Comparison of ENCODE assay signal across 13 cellular contexts in the genomic region with DNA sequence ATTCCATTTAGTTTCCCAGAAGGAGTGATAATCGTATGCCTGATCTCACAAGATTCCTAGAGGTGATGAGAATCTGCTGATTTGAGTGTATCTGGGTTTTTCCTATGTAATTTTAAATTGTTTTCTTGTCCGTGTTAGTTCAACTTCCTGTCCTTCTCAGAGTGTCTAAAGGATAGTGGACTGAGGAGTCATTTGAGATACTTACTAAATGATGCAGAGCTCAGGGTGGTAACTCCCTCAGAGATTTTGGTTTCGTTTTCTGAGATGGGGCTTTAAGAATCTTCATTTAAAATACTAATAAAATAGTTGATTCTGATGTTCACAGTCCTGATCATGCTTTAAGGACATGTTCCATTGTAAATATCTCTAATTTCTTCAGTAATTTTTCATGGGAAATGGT. TPM values are rescaled to one million over a fixed set of nuclear protein-coding genes. Genes with fewer than 3 reads are reported as not detected.
DNase-seq lines count a peak whose midpoint lies in the region; ATAC-seq and TF ChIP-seq lines count a peak whose summit lies in the region.
"Had no signal": no experiment of that assay in that cellular context is flagged by ENCODE, and none has a peak within 500 bp of the region (broad histone marks: within the 10 kb centered on the region; RNA-seq: fewer than 3 reads in every experiment).

No MANE protein-coding gene starts in this region.

- POLR2A ChIA-PET in activated CD4-positive, alpha-beta T cell treated with anti-CD3 and anti-CD28 coated beads, Interleukin-2, amount 10 ng/mL, durations not matched to agents 7 days and 5 days (lab: Charles Lee): no interaction called here

- no peaks in the 10 kb centered on the region for H3K36me3 ChIP-seq in upper lobe of right lung
- H3K36me3 ChIP-seq: left lung had no signal

- peaks cover 11% of the 10 kb centered on the region for H3K4me1 Mint-ChIP-seq in activated CD4-positive, alpha-beta T cell treated with anti-CD3 and anti-CD28 coated beads, Interleukin-2, amount 10 ng/mL, durations not matched to agents 24 days and 14 days
- peaks cover 6% of the 10 kb centered on the region for H3K4me1 Mint-ChIP-seq in activated CD4-positive, alpha-beta T cell treated with anti-CD3 and anti-CD28 coated beads, Interleukin-2, amount 10 ng/mL, durations not matched to agents 7 days and 5 days
- H3K4me1 Mint-ChIP-seq in activated T-helper 2 cell treated with anti-CD3 and anti-CD28 coated beads, Interferon-gamma antibody, Interleukin-2, Interleukin-4, amounts not matched to agents 10 μg/mL and 5 μg/mL and 100 μg/mL, durations not matched to agents 14 hours and 24 hours and 36 hours (ENCODE audit: low read depth): peaks cover 12% of the 10 kb centered on the region
- H3K4me1 Mint-ChIP-seq in osteocyte (ENCODE audit: unreplicated experiment): peaks cover 21% of the 10 kb centered on the region

- H3K4me3 ChIP-seq in upper lobe of right lung: no peak overlapping the region
- H3K4me3 ChIP-seq: A549, left lung had no signal

- H3K36me3 Mint-ChIP-seq in activated CD4-positive, alpha-beta T cell treated with anti-CD3 and anti-CD28 coated beads, Interleukin-2, amount 10 ng/mL, durations not matched to agents 24 days and 14 days (ENCODE audit: low read depth): peaks cover 53% of the 10 kb centered on the region
- peaks cover 61% of the 10 kb centered on the region for H3K36me3 Mint-ChIP-seq in activated CD4-positive, alpha-beta T cell treated with anti-CD3 and anti-CD28 coated beads, Interleukin-2, amount 10 ng/mL, durations not matched to agents 7 days and 5 days (ENCODE audit: low read depth)
- H3K36me3 Mint-ChIP-seq in activated T-helper 2 cell treated with anti-CD3 and anti-CD28 coated beads, Interferon-gamma antibody, Interleukin-2, Interleukin-4, amounts not matched to agents 10 μg/mL and 5 μg/mL and 100 μg/mL, durations not matched to agents 14 hours and 24 hours and 36 hours (ENCODE audit: low read depth): peaks cover 65% of the 10 kb centered on the region
- H3K36me3 Mint-ChIP-seq in osteocyte (ENCODE audit: unreplicated experiment): peaks cover 3% of the 10 kb centered on the region

- no peaks in the 10 kb centered on the region for H3K9me3 ChIP-seq in upper lobe of right lung
- H3K9me3 ChIP-seq: A549, left lung had no signal

- H3K27ac ChIP-seq in upper lobe of right lung: no peak overlapping the region
- H3K27ac ChIP-seq: A549, left lung had no signal

- CTCF ChIA-PET in activated CD4-positive, alpha-beta T cell treated with anti-CD3 and anti-CD28 coated beads, Interleukin-2, amount 10 ng/mL, durations not matched to agents 7 days and 5 days (lab: Charles Lee): no interaction called here

- ATAC-seq in HG02759 (IDR thresholded peaks at IDR 0.05; ENCODE audit: unreplicated experiment): peak; percentile 79
- ATAC-seq in GM18861 (IDR thresholded peaks at IDR 0.05; ENCODE audit: unreplicated experiment): no peak
- ATAC-seq in upper lobe of right lung: no peak
- ATAC-seq: A549, left lung had no signal

- TF ChIP-seq CTCF in osteocyte (IDR thresholded peaks at IDR 0.05) (no peak), upper lobe of right lung (IDR thresholded peaks at IDR 0.05) (no peak)

- no peaks in the 10 kb centered on the region for H3K4me1 ChIP-seq in upper lobe of right lung
- H3K4me1 ChIP-seq: A549, left lung had no signal

- H3K27me3 ChIP-seq in upper lobe of right lung: no peaks in the 10 kb centered on the region
- H3K27me3 ChIP-seq: left lung had no signal

- peak overlapping the region; percentile 71 for H3K27ac Mint-ChIP-seq in activated CD4-positive, alpha-beta T cell treated with anti-CD3 and anti-CD28 coated beads, Interleukin-2, amount 10 ng/mL, durations not matched to agents 24 days and 14 days
- H3K27ac Mint-ChIP-seq in activated CD4-positive, alpha-beta T cell treated with anti-CD3 and anti-CD28 coated beads, Interleukin-2, amount 10 ng/mL, durations not matched to agents 7 days and 5 days: no peak overlapping the region
- H3K27ac Mint-ChIP-seq in activated T-helper 2 cell treated with anti-CD3 and anti-CD28 coated beads, Interferon-gamma antibody, Interleukin-2, Interleukin-4, amounts not matched to agents 10 μg/mL and 5 μg/mL and 100 μg/mL, durations not matched to agents 14 hours and 24 hours and 36 hours: peak overlapping the region; percentile 57
- peak overlapping the region; percentile 92 for H3K27ac Mint-ChIP-seq in osteocyte (ENCODE audit: unreplicated experiment)

- intact Hi-C loops in activated CD4-positive, alpha-beta T cell treated with anti-CD3 and anti-CD28 coated beads, Interleukin-2, amount 10 ng/mL, durations not matched to agents 24 days and 14 days (cut with micrococcal nuclease): no loop called here
- intact Hi-C loops in activated T-helper 2 cell treated with anti-CD3 and anti-CD28 coated beads, Interferon-gamma antibody, Interleukin-2, Interleukin-4, amounts not matched to agents 10 μg/mL and 5 μg/mL and 100 μg/mL, durations not matched to agents 14 hours and 24 hours and 36 hours (cut with micrococcal nuclease): no loop called here
- intact Hi-C loops in upper lobe of right lung (cut with DNase I): no loop called here

- H3K27me3 Mint-ChIP-seq in activated CD4-positive, alpha-beta T cell treated with anti-CD3 and anti-CD28 coated beads, Interleukin-2, amount 10 ng/mL, durations not matched to agents 24 days and 14 days: no peaks in the 10 kb centered on the region
- H3K27me3 Mint-ChIP-seq in activated CD4-positive, alpha-beta T cell treated with anti-CD3 and anti-CD28 coated beads, Interleukin-2, amount 10 ng/mL, durations not matched to agents 7 days and 5 days: no peaks in the 10 kb centered on the region
- no peaks in the 10 kb centered on the region for H3K27me3 Mint-ChIP-seq in activated T-helper 2 cell treated with anti-CD3 and anti-CD28 coated beads, Interferon-gamma antibody, Interleukin-2, Interleukin-4, amounts not matched to agents 10 μg/mL and 5 μg/mL and 100 μg/mL, durations not matched to agents 14 hours and 24 hours and 36 hours (ENCODE audit: low read depth)
- no peaks in the 10 kb centered on the region for H3K27me3 Mint-ChIP-seq in osteocyte (ENCODE audit: unreplicated experiment)

- H3K4me3 Mint-ChIP-seq in activated CD4-positive, alpha-beta T cell treated with anti-CD3 and anti-CD28 coated beads, Interleukin-2, amount 10 ng/mL, durations not matched to agents 24 days and 14 days: peak overlapping the region; percentile 51
- no peak overlapping the region for H3K4me3 Mint-ChIP-seq in activated CD4-positive, alpha-beta T cell treated with anti-CD3 and anti-CD28 coated beads, Interleukin-2, amount 10 ng/mL, durations not matched to agents 7 days and 5 days
- H3K4me3 Mint-ChIP-seq in activated T-helper 2 cell treated with anti-CD3 and anti-CD28 coated beads, Interferon-gamma antibody, Interleukin-2, Interleukin-4, amounts not matched to agents 10 μg/mL and 5 μg/mL and 100 μg/mL, durations not matched to agents 14 hours and 24 hours and 36 hours (ENCODE audit: low read depth): no peak overlapping the region
- peak overlapping the region; percentile 56 for H3K4me3 Mint-ChIP-seq in osteocyte (ENCODE audit: unreplicated experiment)

- no peaks in the 10 kb centered on the region for H3K9me3 Mint-ChIP-seq in activated CD4-positive, alpha-beta T cell treated with anti-CD3 and anti-CD28 coated beads, Interleukin-2, amount 10 ng/mL, durations not matched to agents 24 days and 14 days
- H3K9me3 Mint-ChIP-seq in activated CD4-positive, alpha-beta T cell treated with anti-CD3 and anti-CD28 coated beads, Interleukin-2, amount 10 ng/mL, durations not matched to agents 7 days and 5 days: no peaks in the 10 kb centered on the region
- H3K9me3 Mint-ChIP-seq in activated T-helper 2 cell treated with anti-CD3 and anti-CD28 coated beads, Interferon-gamma antibody, Interleukin-2, Interleukin-4, amounts not matched to agents 10 μg/mL and 5 μg/mL and 100 μg/mL, durations not matched to agents 14 hours and 24 hours and 36 hours: no peaks in the 10 kb centered on the region
- H3K9me3 Mint-ChIP-seq in osteocyte (ENCODE audit: unreplicated experiment): no peaks in the 10 kb centered on the region

- DNase-seq in activated CD4-positive, alpha-beta T cell treated with anti-CD3 and anti-CD28 coated beads, Interleukin-2, amount 10 ng/mL, durations not matched to agents 24 days and 14 days: no peak
- no peak for DNase-seq in activated CD4-positive, alpha-beta T cell treated with anti-CD3 and anti-CD28 coated beads, Interleukin-2, amount 10 ng/mL, durations not matched to agents 7 days and 5 days
- no peak for DNase-seq in activated T-helper 2 cell treated with anti-CD3 and anti-CD28 coated beads, Interferon-gamma antibody, Interleukin-2, Interleukin-4, amounts not matched to agents 10 μg/mL and 5 μg/mL and 100 μg/mL, durations not matched to agents 14 hours and 24 hours and 36 hours (ENCODE audit: low spot score)
- no peak for DNase-seq in osteocyte (ENCODE audit: extremely low spot score, unreplicated experiment)
- DNase-seq in upper lobe of right lung: no peak
- DNase-seq in iPS-NIHi11 (ENCODE audit: low spot score): no peak
- DNase-seq: activated effector memory CD4-positive, alpha-beta T cell treated with anti-CD3 and anti-CD28 coated beads, Interleukin-2, amount 50 U/mL, for 16 hours; Karpas-422; left lung; NCI-H748 treated with DMSO at 0.1 percent for 48 hours had no signal

RNA-seq across cellular contexts. Expression of a gene that starts 30.3 kb away (rescaled TPM):
- 54.2 and 57.0 TPM in 2 replicates for total RNA-seq in activated CD4-positive, alpha-beta T cell treated with anti-CD3 and anti-CD28 coated beads, Interleukin-2, amount 10 ng/mL, durations not matched to agents 24 days and 14 days
- 10 to 100 TPM; 66.0 to 74.5 TPM for total RNA-seq in activated CD4-positive, alpha-beta T cell treated with anti-CD3 and anti-CD28 coated beads, Interleukin-2, amount 10 ng/mL, durations not matched to agents 7 days and 5 days
- 56.3 and 57.9 TPM in 2 replicates for total RNA-seq in activated T-helper 2 cell treated with anti-CD3 and anti-CD28 coated beads, Interferon-gamma antibody, Interleukin-2, Interleukin-4, amounts not matched to agents 10 μg/mL and 5 μg/mL and 100 μg/mL, durations not matched to agents 14 hours and 24 hours and 36 hours
- total RNA-seq in osteocyte (11.0 and 12.5 TPM in 2 replicates), upper lobe of right lung (1.2 TPM)

Comparison
In these comparisons a context has a peak if more than half of its experiments do, and no peak if none do; other contexts are left out.
1. H3K4me3 Mint-ChIP-seq: peak in activated CD4-positive, alpha-beta T cell treated with anti-CD3 and anti-CD28 coated beads, Interleukin-2, amount 10 ng/mL, durations not matched to agents 24 days and 14 days (single experiment) and osteocyte (single experiment); none in activated CD4-positive, alpha-beta T cell treated with anti-CD3 and anti-CD28 coated beads, Interleukin-2, amount 10 ng/mL, durations not matched to agents 7 days and 5 days (single experiment) and activated T-helper 2 cell treated with anti-CD3 and anti-CD28 coated beads, Interferon-gamma antibody, Interleukin-2, Interleukin-4, amounts not matched to agents 10 μg/mL and 5 μg/mL and 100 μg/mL, durations not matched to agents 14 hours and 24 hours and 36 hours (single experiment).